6 cellular contexts compared by ENCODE assay signal in genomic region chr11:115473167-115473566, GRCh38. TPM values are rescaled to one million over a fixed set of nuclear protein-coding genes. Genes with fewer than 3 reads are reported as not detected.
"Had no signal": no experiment of that assay in that cellular context is flagged by ENCODE, and none has a peak within 500 bp of the region (broad histone marks: within the 10 kb centered on the region; RNA-seq: fewer than 3 reads in every experiment).

No MANE protein-coding gene starts in this region.

- H2AFZ ChIP-seq: GM23338 had no signal

- H3K4me2 ChIP-seq: GM23338 had no signal

- H3K4me1 ChIP-seq: HAP-1 had no signal

- DNase-seq: HFFc6 had no signal

- H3K36me3 ChIP-seq: HAP-1 had no signal

- ATAC-seq: GM23338, HCT116 had no signal

- H3K27ac ChIP-seq: HL-60 had no signal

- H3K4me3 ChIP-seq: GM23338, HAP-1 had no signal

- H3K9me3 Mint-ChIP-seq: GM23338 had no signal

- H3K4me3 Mint-ChIP-seq: GM23338, HFFc6, IgD-negative memory B cell had no signal

- H3K27ac Mint-ChIP-seq: GM23338, HFFc6 had no signal

- H3K9me3 ChIP-seq: HAP-1 had no signal

RNA-seq across cellular contexts. Expression of gene CADM1, which starts 31.0 kb away (rescaled TPM):
- total RNA-seq: HFFc6 had no signal
